In genomic region chr20:37276494-37277252, GRCh38 we compare ENCODE assay signal across 8 cellular contexts. TPM values are rescaled to one million over a fixed set of nuclear protein-coding genes. Genes with fewer than 3 reads are reported as not detected.
DNase-seq lines count a peak whose midpoint lies in the region; ATAC-seq lines count a peak whose summit lies in the region.

No MANE protein-coding gene starts in this region.

- no peak overlapping the region for H2BK5ac ChIP-seq in mesenchymal stem cell (ENCODE audit: low read depth, low read length, poor library complexity, severe bottlenecking)

- no peaks in the 10 kb centered on the region for H3K9me3 ChIP-seq in mesenchymal stem cell (ENCODE audit: control insufficient read depth, low read length)

- H3K4me3 ChIP-seq in mesenchymal stem cell (ENCODE audit: insufficient read depth in 1 of 2, low read depth in 1 of 2, low read length in 2 of 2): no peak overlapping the region

- H4K8ac ChIP-seq in mesenchymal stem cell (ENCODE audit: low read length): no peak overlapping the region

- no peak overlapping the region for H2BK15ac ChIP-seq in mesenchymal stem cell (ENCODE audit: low read depth, poor library complexity, severe bottlenecking)

- H2AK5ac ChIP-seq in mesenchymal stem cell (ENCODE audit: low read length, severe bottlenecking): no peak overlapping the region

- H2AFZ ChIP-seq in mesenchymal stem cell (ENCODE audit: low read depth, low read length): no peak overlapping the region

- no peak overlapping the region for H4K91ac ChIP-seq in mesenchymal stem cell (ENCODE audit: low read length)

- no peak overlapping the region for H2BK120ac ChIP-seq in mesenchymal stem cell (ENCODE audit: low read depth, low read length)

- WGBS in mesenchymal stem cell: 62% methylated on average over 15 of the region's 15 CpGs

- H2BK12ac ChIP-seq in mesenchymal stem cell (ENCODE audit: low read length in 2 of 2): no peak overlapping the region

- H3K36me3 ChIP-seq in mesenchymal stem cell (ENCODE audit: control insufficient read depth in 1 of 2, insufficient read depth in 2 of 2, low read depth in 1 of 2, low read length in 2 of 2): no peaks in the 10 kb centered on the region

- H3K9ac ChIP-seq in mesenchymal stem cell (ENCODE audit: low read length): peak overlapping the region; percentile 53

- no peak overlapping the region for H3K4me2 ChIP-seq in mesenchymal stem cell (ENCODE audit: low read length, poor library complexity, severe bottlenecking)

- H3K79me1 ChIP-seq in mesenchymal stem cell (replicated peaks; ENCODE audit: low read length, poor library complexity, severe bottlenecking): no peaks in the 10 kb centered on the region

- peaks cover 3% of the 10 kb centered on the region for H3K4me1 ChIP-seq in mesenchymal stem cell (ENCODE audit: control insufficient read depth, insufficient read depth, low read depth, low read length)

- H3K4ac ChIP-seq in mesenchymal stem cell (ENCODE audit: low read depth in 1 of 2, low read length in 2 of 2): no peak overlapping the region

- no peak overlapping the region for H3K23ac ChIP-seq in mesenchymal stem cell (ENCODE audit: low read length in 2 of 2)

- peak; percentile 63 for ATAC-seq in GM21723 (IDR thresholded peaks at IDR 0.05; ENCODE audit: unreplicated experiment)
- ATAC-seq in GM19351 (IDR thresholded peaks at IDR 0.05; ENCODE audit: unreplicated experiment): no peak

- DNase-seq in ELR (ENCODE audit: low read depth): peak; percentile 63
- DNase-seq in NCI-H446 (lab: John Stamatoyannopoulos, UW): peak; percentile 42 to 73
- peak; percentile 88 for DNase-seq in brain pericyte (ENCODE audit: low read depth, low spot score)
- peak; percentile 51 for DNase-seq in mesenchymal stem cell
- no peak for DNase-seq in activated CD4-positive, CD25-positive, alpha-beta regulatory T cell (lab: John Stamatoyannopoulos, UW)
- no peak for DNase-seq in activated T-cell treated with anti-CD3 and anti-CD28 coated beads for 4 hours

- H3K14ac ChIP-seq in mesenchymal stem cell (ENCODE audit: low read length in 2 of 2): no peak overlapping the region

- H3K27ac ChIP-seq in mesenchymal stem cell (ENCODE audit: low read length, poor library complexity, severe bottlenecking): no peak overlapping the region

- H3K27me3 ChIP-seq in mesenchymal stem cell (ENCODE audit: control insufficient read depth in 1 of 2, insufficient read depth in 1 of 2, low read length in 2 of 2): peaks cover 5% of the 10 kb centered on the region in 2 experiments

- no peak overlapping the region for H3K18ac ChIP-seq in mesenchymal stem cell (ENCODE audit: low read depth in 1 of 2, low read length in 2 of 2)

RNA-seq across cellular contexts. Expression of gene MANBAL, which starts 12.8 kb away (rescaled TPM):
- polyA plus RNA-seq in mesenchymal stem cell (2013, experiment 1 of 2): 53.0 TPM
- polyA plus RNA-seq in mesenchymal stem cell (2013, experiment 2 of 2): 53.3 TPM

RNA-seq across cellular contexts. Expression of gene GHRH, which starts 15.1 kb away (rescaled TPM):
- not detected for polyA plus RNA-seq in mesenchymal stem cell (2013, experiment 1 of 2)
- polyA plus RNA-seq in mesenchymal stem cell (2013, experiment 2 of 2): not detected

Comparison
In these comparisons a context has a peak if more than half of its experiments do, and no peak if none do; other contexts are left out.
1. DNase-seq: peak in ELR (single experiment), NCI-H446 (2 of 2), brain pericyte (single experiment) and mesenchymal stem cell (single experiment); none in activated CD4-positive, CD25-positive, alpha-beta regulatory T cell (0 of 4) and activated T-cell treated with anti-CD3 and anti-CD28 coated beads for 4 hours (single experiment).